Comparison of ENCODE assay signal across 1 cellular context in genomic region chr2:161238559-161239415, GRCh38.
TF ChIP-seq lines count a peak whose summit lies in the region.

No MANE protein-coding gene starts in this region.

TF ChIP-seq in HepG2, 621 proteins besides CTCF, POLR2A, EP300 and RAD21 (continued from another document and continues in another):
- TF ChIP-seq, protein P1, sequence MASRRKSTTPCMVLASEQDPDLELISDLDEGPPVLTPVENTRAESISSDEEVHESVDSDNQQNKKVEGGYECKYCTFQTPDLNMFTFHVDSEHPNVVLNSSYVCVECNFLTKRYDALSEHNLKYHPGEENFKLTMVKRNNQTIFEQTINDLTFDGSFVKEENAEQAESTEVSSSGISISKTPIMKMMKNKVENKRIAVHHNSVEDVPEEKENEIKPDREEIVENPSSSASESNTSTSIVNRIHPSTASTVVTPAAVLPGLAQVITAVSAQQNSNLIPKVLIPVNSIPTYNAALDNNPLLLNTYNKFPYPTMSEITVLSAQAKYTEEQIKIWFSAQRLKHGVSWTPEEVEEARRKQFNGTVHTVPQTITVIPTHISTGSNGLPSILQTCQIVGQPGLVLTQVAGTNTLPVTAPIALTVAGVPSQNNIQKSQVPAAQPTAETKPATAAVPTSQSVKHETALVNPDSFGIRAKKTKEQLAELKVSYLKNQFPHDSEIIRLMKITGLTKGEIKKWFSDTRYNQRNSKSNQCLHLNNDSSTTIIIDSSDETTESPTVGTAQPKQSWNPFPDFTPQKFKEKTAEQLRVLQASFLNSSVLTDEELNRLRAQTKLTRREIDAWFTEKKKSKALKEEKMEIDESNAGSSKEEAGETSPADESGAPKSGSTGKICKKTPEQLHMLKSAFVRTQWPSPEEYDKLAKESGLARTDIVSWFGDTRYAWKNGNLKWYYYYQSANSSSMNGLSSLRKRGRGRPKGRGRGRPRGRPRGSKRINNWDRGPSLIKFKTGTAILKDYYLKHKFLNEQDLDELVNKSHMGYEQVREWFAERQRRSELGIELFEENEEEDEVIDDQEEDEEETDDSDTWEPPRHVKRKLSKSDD (CRISPR knock-in tag; IDR thresholded peaks at IDR 0.05; ENCODE audit: low read depth): no peak
- TF ChIP-seq, protein P2, sequence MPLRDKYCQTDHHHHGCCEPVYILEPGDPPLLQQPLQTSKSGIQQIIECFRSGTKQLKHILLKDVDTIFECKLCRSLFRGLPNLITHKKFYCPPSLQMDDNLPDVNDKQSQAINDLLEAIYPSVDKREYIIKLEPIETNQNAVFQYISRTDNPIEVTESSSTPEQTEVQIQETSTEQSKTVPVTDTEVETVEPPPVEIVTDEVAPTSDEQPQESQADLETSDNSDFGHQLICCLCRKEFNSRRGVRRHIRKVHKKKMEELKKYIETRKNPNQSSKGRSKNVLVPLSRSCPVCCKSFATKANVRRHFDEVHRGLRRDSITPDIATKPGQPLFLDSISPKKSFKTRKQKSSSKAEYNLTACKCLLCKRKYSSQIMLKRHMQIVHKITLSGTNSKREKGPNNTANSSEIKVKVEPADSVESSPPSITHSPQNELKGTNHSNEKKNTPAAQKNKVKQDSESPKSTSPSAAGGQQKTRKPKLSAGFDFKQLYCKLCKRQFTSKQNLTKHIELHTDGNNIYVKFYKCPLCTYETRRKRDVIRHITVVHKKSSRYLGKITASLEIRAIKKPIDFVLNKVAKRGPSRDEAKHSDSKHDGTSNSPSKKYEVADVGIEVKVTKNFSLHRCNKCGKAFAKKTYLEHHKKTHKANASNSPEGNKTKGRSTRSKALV (CRISPR knock-in tag; IDR thresholded peaks at IDR 0.05): 0 out of 2 replicates have a peak, but pooled peaks have one; percentile 8
- peak; percentile 38 for TF ChIP-seq ZNF781 (CRISPR knock-in tag; IDR thresholded peaks at IDR 0.05; ENCODE audit: borderline replicate concordance, not compliant biosample characterization)
- TF ChIP-seq ZNF615 (CRISPR knock-in tag; IDR thresholded peaks at IDR 0.05; ENCODE audit: borderline replicate concordance): no peak
- TF ChIP-seq ARID4A (CRISPR knock-in tag; IDR thresholded peaks at IDR 0.05; ENCODE audit: borderline replicate concordance): peak; percentile 38; the same call in 1 of the 2 replicates
- TF ChIP-seq MEIS1 (CRISPR knock-in tag; IDR thresholded peaks at IDR 0.05; ENCODE audit: borderline replicate concordance): no peak
- TF ChIP-seq, protein P3, sequence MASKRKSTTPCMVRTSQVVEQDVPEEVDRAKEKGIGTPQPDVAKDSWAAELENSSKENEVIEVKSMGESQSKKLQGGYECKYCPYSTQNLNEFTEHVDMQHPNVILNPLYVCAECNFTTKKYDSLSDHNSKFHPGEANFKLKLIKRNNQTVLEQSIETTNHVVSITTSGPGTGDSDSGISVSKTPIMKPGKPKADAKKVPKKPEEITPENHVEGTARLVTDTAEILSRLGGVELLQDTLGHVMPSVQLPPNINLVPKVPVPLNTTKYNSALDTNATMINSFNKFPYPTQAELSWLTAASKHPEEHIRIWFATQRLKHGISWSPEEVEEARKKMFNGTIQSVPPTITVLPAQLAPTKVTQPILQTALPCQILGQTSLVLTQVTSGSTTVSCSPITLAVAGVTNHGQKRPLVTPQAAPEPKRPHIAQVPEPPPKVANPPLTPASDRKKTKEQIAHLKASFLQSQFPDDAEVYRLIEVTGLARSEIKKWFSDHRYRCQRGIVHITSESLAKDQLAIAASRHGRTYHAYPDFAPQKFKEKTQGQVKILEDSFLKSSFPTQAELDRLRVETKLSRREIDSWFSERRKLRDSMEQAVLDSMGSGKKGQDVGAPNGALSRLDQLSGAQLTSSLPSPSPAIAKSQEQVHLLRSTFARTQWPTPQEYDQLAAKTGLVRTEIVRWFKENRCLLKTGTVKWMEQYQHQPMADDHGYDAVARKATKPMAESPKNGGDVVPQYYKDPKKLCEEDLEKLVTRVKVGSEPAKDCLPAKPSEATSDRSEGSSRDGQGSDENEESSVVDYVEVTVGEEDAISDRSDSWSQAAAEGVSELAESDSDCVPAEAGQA (IDR thresholded peaks at IDR 0.05; ENCODE audit: low read depth): peak; percentile 15; the same call in 1 of the 2 replicates
- TF ChIP-seq, protein P3 (CRISPR knock-in tag; IDR thresholded peaks at IDR 0.05; ENCODE audit: borderline replicate concordance): no peak
- TF ChIP-seq ZNF138 (CRISPR knock-in tag; IDR thresholded peaks at IDR 0.05; ENCODE audit: low read depth): 0 out of 2 replicates have a peak, but pooled peaks have one; percentile 58
- no peak for TF ChIP-seq CEBPB (IDR thresholded peaks at IDR 0.05; ENCODE audit: borderline replicate concordance, low read depth, low read length)
- TF ChIP-seq RFXANK (CRISPR knock-in tag; IDR thresholded peaks at IDR 0.05): no peak
- TF ChIP-seq MTA1 (CRISPR knock-in tag; IDR thresholded peaks at IDR 0.05; ENCODE audit: borderline replicate concordance): peak; percentile 79; the same call in 1 of the 2 replicates
- peak; percentile 35; the same call in 1 of the 2 replicates for TF ChIP-seq PATZ1 (CRISPR knock-in tag; IDR thresholded peaks at IDR 0.05)
- TF ChIP-seq SRSF4 (IDR thresholded peaks at IDR 0.05; ENCODE audit: low read depth, low read length, poor library complexity, severe bottlenecking): no peak
- TF ChIP-seq FOXA3 (CRISPR knock-in tag; IDR thresholded peaks at IDR 0.05): no peak
- no peak for TF ChIP-seq FOXK2 (IDR thresholded peaks at IDR 0.05)
- no peak for TF ChIP-seq ZBTB7B (CRISPR knock-in tag; IDR thresholded peaks at IDR 0.05)
- no peak for TF ChIP-seq FOXK1 (CRISPR knock-in tag; IDR thresholded peaks at IDR 0.05; ENCODE audit: borderline replicate concordance, low read depth)
- no peak for TF ChIP-seq STAT5B (CRISPR knock-in tag; IDR thresholded peaks at IDR 0.05)
- TF ChIP-seq ZNF782 (CRISPR knock-in tag; IDR thresholded peaks at IDR 0.05; ENCODE audit: borderline replicate concordance): no peak
- no peak for TF ChIP-seq ZNF343 (CRISPR knock-in tag; IDR thresholded peaks at IDR 0.05)
- 0 out of 2 replicates have a peak, but pooled peaks have one; percentile 34 for TF ChIP-seq THAP7 (CRISPR knock-in tag; IDR thresholded peaks at IDR 0.05)
- no peak for TF ChIP-seq REL (CRISPR knock-in tag; conservative IDR thresholded peaks at IDR 0.05)
- no peak for TF ChIP-seq KMT2B (CRISPR knock-in tag; IDR thresholded peaks at IDR 0.05)
- TF ChIP-seq ZSCAN30 (CRISPR knock-in tag; IDR thresholded peaks at IDR 0.05): no peak
- 0 out of 2 replicates have a peak, but pooled peaks have one; percentile 15 for TF ChIP-seq ZBTB26 (CRISPR knock-in tag; IDR thresholded peaks at IDR 0.05; ENCODE audit: borderline replicate concordance)
- no peak for TF ChIP-seq ZNF253 (CRISPR knock-in tag; IDR thresholded peaks at IDR 0.05; ENCODE audit: borderline replicate concordance)
- TF ChIP-seq ZSCAN22 (CRISPR knock-in tag; IDR thresholded peaks at IDR 0.05): no peak
- TF ChIP-seq, protein P4, sequence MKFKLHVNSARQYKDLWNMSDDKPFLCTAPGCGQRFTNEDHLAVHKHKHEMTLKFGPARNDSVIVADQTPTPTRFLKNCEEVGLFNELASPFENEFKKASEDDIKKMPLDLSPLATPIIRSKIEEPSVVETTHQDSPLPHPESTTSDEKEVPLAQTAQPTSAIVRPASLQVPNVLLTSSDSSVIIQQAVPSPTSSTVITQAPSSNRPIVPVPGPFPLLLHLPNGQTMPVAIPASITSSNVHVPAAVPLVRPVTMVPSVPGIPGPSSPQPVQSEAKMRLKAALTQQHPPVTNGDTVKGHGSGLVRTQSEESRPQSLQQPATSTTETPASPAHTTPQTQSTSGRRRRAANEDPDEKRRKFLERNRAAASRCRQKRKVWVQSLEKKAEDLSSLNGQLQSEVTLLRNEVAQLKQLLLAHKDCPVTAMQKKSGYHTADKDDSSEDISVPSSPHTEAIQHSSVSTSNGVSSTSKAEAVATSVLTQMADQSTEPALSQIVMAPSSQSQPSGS (CRISPR knock-in tag; IDR thresholded peaks at IDR 0.05): no peak
- 0 out of 2 replicates have a peak, but pooled peaks have one; percentile 28 for TF ChIP-seq SALL1 (CRISPR knock-in tag; IDR thresholded peaks at IDR 0.05)
- no peak for TF ChIP-seq ZNF674 (CRISPR knock-in tag; IDR thresholded peaks at IDR 0.05; ENCODE audit: low read depth)
- 0 out of 2 replicates have a peak, but pooled peaks have one; percentile 17 for TF ChIP-seq ZMYM3 (CRISPR knock-in tag; IDR thresholded peaks at IDR 0.05)
